ENCODE assay signal across 17 cellular contexts in the genomic region with DNA sequence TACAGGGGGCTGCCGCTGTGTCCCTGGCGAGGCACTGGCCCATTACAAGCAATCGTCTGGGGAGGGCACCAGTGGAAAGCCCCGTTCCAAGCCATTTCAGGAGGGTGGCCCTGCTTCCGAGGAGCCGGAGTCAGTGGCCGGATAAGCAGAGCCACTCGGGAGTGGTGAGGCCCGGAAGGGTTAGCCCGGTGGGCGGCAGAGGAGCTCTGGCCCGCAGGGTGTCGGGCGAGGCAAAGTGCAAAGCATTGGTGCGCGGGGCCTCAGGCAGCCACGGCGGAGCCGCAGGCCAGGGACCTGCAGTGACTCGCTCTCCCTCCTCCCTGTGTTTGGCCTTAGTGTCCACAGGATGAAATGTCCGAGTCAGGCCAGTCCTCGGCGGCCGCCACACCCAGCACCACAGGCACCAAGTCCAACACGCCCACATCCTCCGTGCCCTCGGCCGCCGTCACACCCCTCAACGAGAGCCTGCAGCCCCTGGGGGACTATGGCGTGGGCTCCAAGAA. TPM values are rescaled to one million over a fixed set of nuclear protein-coding genes. Genes with fewer than 3 reads are reported as not detected.
DNase-seq lines count a peak whose midpoint lies in the region; ATAC-seq and TF ChIP-seq lines count a peak whose summit lies in the region.
"Had no signal": no experiment of that assay in that cellular context is flagged by ENCODE, and none has a peak within 500 bp of the region (broad histone marks: within the 10 kb centered on the region; RNA-seq: fewer than 3 reads in every experiment).

No MANE protein-coding gene starts in this region.

- no peaks in the 10 kb centered on the region for H3F3A ChIP-seq in GM23338 (replicated peaks; ENCODE audit: low read depth)

- POLR2A ChIA-PET in MCF 10A (lab: Yijun Ruan, JAX), result interaction anchor here (0.9 to 5.3 kb wide), 14 partner anchors 8 to 326 kb away, joined by 3 to 95 read pairs (median 15); a partner anchor contains a TSS

- H3K27me3 ChIP-seq in breast epithelium (no peaks in the 10 kb centered on the region), GM23338 (ENCODE audit: insufficient read depth) (no peaks in the 10 kb centered on the region), gastrocnemius medialis (no peaks in the 10 kb centered on the region)
- H3K27me3 ChIP-seq: gastroesophageal sphincter, sigmoid colon, upper lobe of right lung had no signal

- intact Hi-C loops in MCF 10A (cut with micrococcal nuclease) (loop anchor here (1.0 kb wide), 1 partner anchor 8 kb away; no protein-coding TSS in a partner anchor), breast epithelium (cut with DNase I; ENCODE audit: low total_unique reads) (no loop called here), gastrocnemius medialis (cut with DNase I; ENCODE audit: low total_unique reads) (no loop called here)

- H4K20me1 ChIP-seq in GM23338 (replicated peaks; ENCODE audit: insufficient read depth), result no peaks in the 10 kb centered on the region

- no peaks in the 10 kb centered on the region for H3K9me2 ChIP-seq in GM23338 (ENCODE audit: insufficient read depth)

- CTCF ChIA-PET in MCF 10A (lab: Yijun Ruan, JAX), result interaction anchor here (0.6 to 1.9 kb wide), 6 partner anchors 9 to 41 kb away, joined by 3 to 6 read pairs (median 4); a partner anchor contains a TSS

- H3K9me3 ChIP-seq in breast epithelium, result no peaks in the 10 kb centered on the region
- no peaks in the 10 kb centered on the region for H3K9me3 ChIP-seq in gastrocnemius medialis
- H3K9me3 ChIP-seq: gastroesophageal sphincter, sigmoid colon, upper lobe of right lung had no signal

- H3K27ac Mint-ChIP-seq in MCF 10A (ENCODE audit: low read depth, unreplicated experiment), result peak overlapping the region; percentile 89
- no peak overlapping the region for H3K27ac Mint-ChIP-seq in GM23338
- H3K27ac Mint-ChIP-seq: activated naive CD8-positive, alpha-beta T cell; immature natural killer cell; memory B cell had no signal

- H3K4me1 Mint-ChIP-seq in MCF 10A (ENCODE audit: insufficient read depth, unreplicated experiment) (peaks cover 34% of the 10 kb centered on the region), GM23338 (no peaks in the 10 kb centered on the region)
- H3K4me1 Mint-ChIP-seq: immature natural killer cell had no signal

- H3K4me2 ChIP-seq in GM23338, result no peak overlapping the region

- H3K36me3 ChIP-seq in breast epithelium, result no peaks in the 10 kb centered on the region
- no peaks in the 10 kb centered on the region; the same call in 1 of the 2 replicates for H3K36me3 ChIP-seq in GM23338 (ENCODE audit: insufficient read depth)
- peaks cover 0 to 76% of the 10 kb centered on the region in 2 donors for H3K36me3 ChIP-seq in gastrocnemius medialis

- TF ChIP-seq CTCF in MCF 10A (IDR thresholded peaks at IDR 0.05; ENCODE audit: unreplicated experiment), result no peak
- no peak for TF ChIP-seq CTCF in breast epithelium (IDR thresholded peaks at IDR 0.05)
- no peak for TF ChIP-seq CTCF in GM23338 (conservative IDR thresholded peaks at IDR 0.05; ENCODE audit: low read depth in 2 of 2)
- TF ChIP-seq CTCF in gastrocnemius medialis (IDR thresholded peaks at IDR 0.05 in 4 of 5, conservative IDR thresholded peaks at IDR 0.05 in 1 of 5), result no peak

- no peak overlapping the region for H3K4me3 ChIP-seq in breast epithelium
- no peak overlapping the region for H3K4me3 ChIP-seq in GM23338
- no peak overlapping the region for H3K4me3 ChIP-seq in gastrocnemius medialis
- H3K4me3 ChIP-seq: gastroesophageal sphincter, sigmoid colon, upper lobe of right lung had no signal

- H3K9me3 Mint-ChIP-seq in MCF 10A (ENCODE audit: unreplicated experiment) (no peaks in the 10 kb centered on the region), GM23338 (no peaks in the 10 kb centered on the region; the same call in 2 of the 3 replicates)
- H3K9me3 Mint-ChIP-seq: immature natural killer cell, memory B cell had no signal

- TF ChIP-seq POLR2A in breast epithelium (IDR thresholded peaks at IDR 0.05), result no peak
- TF ChIP-seq POLR2A in gastrocnemius medialis (IDR thresholded peaks at IDR 0.05), result no peak

- no peaks in the 10 kb centered on the region for H3K79me2 ChIP-seq in GM23338 (replicated peaks; ENCODE audit: insufficient read depth)

- peaks cover 48% of the 10 kb centered on the region for H3K36me3 Mint-ChIP-seq in MCF 10A (ENCODE audit: insufficient read depth, unreplicated experiment)
- peaks cover 17% of the 10 kb centered on the region for H3K36me3 Mint-ChIP-seq in GM23338 (ENCODE audit: low read depth)
- H3K36me3 Mint-ChIP-seq: activated naive CD8-positive, alpha-beta T cell had no signal

- H2AFZ ChIP-seq in GM23338, result no peak overlapping the region

- DNase-seq in MCF 10A (ENCODE audit: unreplicated experiment), result peak; percentile 42
- DNase-seq in breast epithelium (ENCODE audit: low spot score in 2 of 2), result no peak
- no peak for DNase-seq in GM23338 (ENCODE audit: low spot score)
- DNase-seq in gastrocnemius medialis, result no peak
- no peak for DNase-seq in COLO829 (ENCODE audit: low spot score)
- DNase-seq: activated CD4-positive, alpha-beta T cell treated with anti-CD3 and anti-CD28 coated beads for 4 hours; central memory CD4-positive, alpha-beta T cell; immature natural killer cell; MV-4-11; sigmoid colon; stimulated activated CD4-positive, alpha-beta T cell treated with anti-CD3 and anti-CD28 coated beads, Interleukin-4, amount 100 ng/mL, for 4 hours; upper lobe of right lung had no signal

- in situ Hi-C loops in gastrocnemius medialis (cut with MboI; ENCODE audit: low sequenced_read_pairs in 4 of 4), result no loop called here

- BruUV-seq in MCF 10A (replicated peaks; lab: Mats Ljungman, UMichigan), result no TSS peak

- H3K27me3 Mint-ChIP-seq in MCF 10A (ENCODE audit: insufficient read depth, unreplicated experiment) (no peaks in the 10 kb centered on the region), GM23338 (ENCODE audit: insufficient read depth, low read depth, poor library complexity) (peaks cover 10% of the 10 kb centered on the region)
- H3K27me3 Mint-ChIP-seq: activated naive CD8-positive, alpha-beta T cell; memory B cell had no signal

- H3K27ac ChIP-seq in breast epithelium (no peak overlapping the region), GM23338 (ENCODE audit: low read depth) (no peak overlapping the region), gastrocnemius medialis (no peak overlapping the region)
- H3K27ac ChIP-seq: gastroesophageal sphincter, sigmoid colon, upper lobe of right lung had no signal

- H3K4me3 Mint-ChIP-seq in MCF 10A (ENCODE audit: unreplicated experiment), result peak overlapping the region; percentile 17
- no peak overlapping the region for H3K4me3 Mint-ChIP-seq in GM23338
- H3K4me3 Mint-ChIP-seq: activated naive CD8-positive, alpha-beta T cell; immature natural killer cell; memory B cell had no signal

- peak; percentile 75 for ATAC-seq in esophagus mucosa
- no peak for ATAC-seq in GM23338
- no peak for ATAC-seq in gastrocnemius medialis
- ATAC-seq: gastroesophageal sphincter, Right ventricle myocardium inferior, upper lobe of right lung had no signal

- H3K4me1 ChIP-seq in breast epithelium (no peaks in the 10 kb centered on the region), GM23338 (ENCODE audit: insufficient read depth) (no peaks in the 10 kb centered on the region), gastrocnemius medialis (no peaks in the 10 kb centered on the region)
- H3K4me1 ChIP-seq: gastroesophageal sphincter, sigmoid colon, upper lobe of right lung had no signal

TF ChIP-seq in GM23338, 12 proteins besides CTCF, POLR2A, EP300 and RAD21 (continues in another document):
- TF ChIP-seq EZH2 (IDR thresholded peaks at IDR 0.05; ENCODE audit: low read depth, unreplicated experiment), result no peak
- no peak for TF ChIP-seq STAT1 (IDR thresholded peaks at IDR 0.05; ENCODE audit: unreplicated experiment)
- TF ChIP-seq CREB1 (CRISPR knock-in tag; IDR thresholded peaks at IDR 0.05; ENCODE audit: low read depth), result no peak
- no peak for TF ChIP-seq ZNF331 (CRISPR knock-in tag; IDR thresholded peaks at IDR 0.05; ENCODE audit: low read depth)
- no peak for TF ChIP-seq NANOG (IDR thresholded peaks at IDR 0.05; ENCODE audit: borderline replicate concordance)
- no peak for TF ChIP-seq JUNB (IDR thresholded peaks at IDR 0.05; ENCODE audit: unreplicated experiment)

RNA-seq across cellular contexts. Expression of a gene that starts 24.6 kb away (rescaled TPM):
- total RNA-seq in MCF 10A (2022), result 44.0 and 44.8 TPM in 2 replicates
- total RNA-seq in breast epithelium, result 100 to 1,000 TPM in 2 of 3 donors, 10 to 100 TPM in 1; 86.6 to 119 (median 115) TPM
- total RNA-seq in esophagus mucosa, result 29.6 TPM
- 73.7 and 95.3 TPM in 2 replicates for total RNA-seq in GM23338 (2014; rRNA removed; shearing (Covaris generic))
- polyA plus RNA-seq in GM23338 (2016; fragmentation: Nextera tagmentation; extraction: Ambion mirVana), result 130 and 153 TPM in 2 replicates
- total RNA-seq in gastrocnemius medialis, result 10 to 100 TPM; 18.1 to 41.4 (median 34.2) TPM

RNA-seq across cellular contexts. Expression of a gene that starts 25.9 kb away (rescaled TPM):
- total RNA-seq in MCF 10A (2022) (20.6 TPM in 2 replicates), breast epithelium (10 to 100 TPM in 2 of 3 donors, 1 to 10 TPM in 1; 4.6 to 17.4 (median 14.0) TPM), esophagus mucosa (13.0 TPM), gastrocnemius medialis (1 to 10 TPM; 2.1 to 9.2 (median 6.2) TPM)
- total RNA-seq in GM23338 (2014; rRNA removed; shearing (Covaris generic)), result 15.0 and 17.3 TPM in 2 replicates
- polyA plus RNA-seq in GM23338 (2016; fragmentation: Nextera tagmentation; extraction: Ambion mirVana), result 4.1 TPM in 2 replicates

RNA-seq across cellular contexts. Expression of a gene that starts 26.2 kb away (rescaled TPM):
- total RNA-seq in MCF 10A (2022), result 82.2 and 102 TPM in 2 replicates
- total RNA-seq in breast epithelium, result 10 to 100 TPM; 85.9 to 95.4 (median 87.8) TPM
- total RNA-seq in esophagus mucosa, result 98.6 TPM
- 223 and 248 TPM in 2 replicates for total RNA-seq in GM23338 (2014; rRNA removed; shearing (Covaris generic))
- 370 and 391 TPM in 2 replicates for polyA plus RNA-seq in GM23338 (2016; fragmentation: Nextera tagmentation; extraction: Ambion mirVana)
- 100 to 1,000 TPM in 2 of 4 donors, 10 to 100 TPM in 2; 65.4 to 120 (median 90.0) TPM for total RNA-seq in gastrocnemius medialis

RNA-seq across cellular contexts. Expression of a gene that starts 35.6 kb away (rescaled TPM):
- total RNA-seq in MCF 10A (2022) (21.6 and 22.2 TPM in 2 replicates), breast epithelium (100 to 1,000 TPM in 1 of 3 donors, 10 to 100 TPM in 2; 84.9 to 107 (median 88.5) TPM), esophagus mucosa (23.5 TPM), gastrocnemius medialis (100 to 1,000 TPM in 1 of 4 donors, 10 to 100 TPM in 3; 86.2 to 161 (median 88.3) TPM)
- 34.7 and 42.8 TPM in 2 replicates for total RNA-seq in GM23338 (2014; rRNA removed; shearing (Covaris generic))
- 27.1 and 33.9 TPM in 2 replicates for polyA plus RNA-seq in GM23338 (2016; fragmentation: Nextera tagmentation; extraction: Ambion mirVana)

RNA-seq across cellular contexts. Expression of a gene that starts 36.0 kb away (rescaled TPM):
- total RNA-seq in MCF 10A (2022) (71.3 and 73.9 TPM in 2 replicates), breast epithelium (10 to 100 TPM; 61.6 to 82.6 (median 80.3) TPM), esophagus mucosa (45.6 TPM), gastrocnemius medialis (100 to 1,000 TPM in 1 of 4 donors, 10 to 100 TPM in 3; 77.3 to 163 (median 80.7) TPM)
- total RNA-seq in GM23338 (2014; rRNA removed; shearing (Covaris generic)), result 143 and 175 TPM in 2 replicates
- polyA plus RNA-seq in GM23338 (2016; fragmentation: Nextera tagmentation; extraction: Ambion mirVana), result 79.0 and 79.4 TPM in 2 replicates
